ENCODE assay signal across 29 cellular contexts in genomic region chr15:80913541-80913940, GRCh38.
"Had no signal": no experiment of that assay in that cellular context is flagged by ENCODE, and none has a peak within 500 bp of the region (broad histone marks: within the 10 kb centered on the region; RNA-seq: fewer than 3 reads in every experiment).

No MANE protein-coding gene starts in this region.

- H3K27ac ChIP-seq: adrenal gland, body of pancreas, breast epithelium had no signal

- H3K27me3 ChIP-seq: adrenal gland, body of pancreas, breast epithelium, MG63 had no signal

- FAIRE-seq: astrocyte had no signal

- ATAC-seq: activated CD4-positive, alpha-beta T cell treated with anti-CD3 and anti-CD28 coated beads for 36 hours; activated CD4-positive, CD25-positive, alpha-beta regulatory T cell treated with anti-CD3 and anti-CD28 coated beads, Interleukin-2, amount 50 U/mL, for 24 hours; activated naive CD4-positive, alpha-beta T cell treated with anti-CD3 and anti-CD28 coated beads, Interleukin-2, amount 50 U/mL, for 72 hours; activated T-cell treated with anti-CD3 and anti-CD28 coated beads, Interleukin-2, amount 50 U/mL, for 4 hours; body of pancreas; WTC11 had no signal

- H3K36me3 ChIP-seq: adrenal gland, MG63 had no signal

- H3K4me1 ChIP-seq: adrenal gland, body of pancreas, breast epithelium had no signal

- DNase-seq: activated CD4-positive, alpha-beta memory T cell treated with anti-CD3 and anti-CD28 coated beads for 36 hours; activated CD4-positive, alpha-beta T cell treated with anti-CD3 and anti-CD28 coated beads for 36 hours; activated CD4-positive, alpha-beta T cell treated with anti-CD3 and anti-CD28 coated beads, Interleukin-2, amount 10 ng/mL, durations not matched to agents 7 days and 5 days; activated CD8-positive, alpha-beta memory T cell treated with anti-CD3 and anti-CD28 coated beads, Interleukin-2, amount 50 U/mL, for 4 hours; activated gamma-delta T cell treated with Interleukin-2 at 50 U/mL for 16 hours; activated naive CD4-positive, alpha-beta T cell treated with anti-CD3 and anti-CD28 coated beads for 36 hours; activated T-cell treated with anti-CD3 and anti-CD28 coated beads for 4 hours; activated T-cell treated with anti-CD3 and anti-CD28 coated beads, Interleukin-2, amount 50 U/mL, for 4 hours; adrenal gland; body of pancreas; Karpas-422; KBM-7; MG63; NCI-H1048; NCI-H1105 treated with DMSO at 0.1 percent for 48 hours; NCI-H1436; NCI-H1694; NCI-H1930; NCI-H345; NCI-H524 treated with DMSO at 0.1 percent for 48 hours; OCI-M1; Right ventricle myocardium superior; SW 1271; T1000 had no signal

- H3K9me3 ChIP-seq: adrenal gland, MG63 had no signal

- H3K4me3 ChIP-seq: adrenal gland, body of pancreas, breast epithelium, MG63 had no signal
